In genomic region chr20:642398-643174, GRCh38 we compare ENCODE assay signal across 1 cellular context.
TF ChIP-seq lines count a peak whose summit lies in the region.

No MANE protein-coding gene starts in this region.

TF ChIP-seq in endothelial cell of umbilical vein, 7 proteins besides CTCF, POLR2A, EP300 and RAD21:
- TF ChIP-seq MYC (IDR thresholded peaks at IDR 0.05; ENCODE audit: low read depth, low read length) (no peak), POLR2AphosphoS5 (IDR thresholded peaks at IDR 0.05; ENCODE audit: insufficient read depth, low read depth, low read length) (no peak), GATA2 (IDR thresholded peaks at IDR 0.05; ENCODE audit: insufficient read depth, insufficient read length, low read depth, low read length) (no peak), MAX (IDR thresholded peaks at IDR 0.05; ENCODE audit: insufficient read depth, insufficient read length) (no peak), FOS (IDR thresholded peaks at IDR 0.05; ENCODE audit: borderline replicate concordance, insufficient read depth, low read length) (no peak), JUN (IDR thresholded peaks at IDR 0.05; ENCODE audit: borderline replicate concordance, insufficient read depth, insufficient read length, low read depth) (no peak), EZH2 (IDR thresholded peaks at IDR 0.05; ENCODE audit: borderline replicate concordance, low read depth, low read length, severe bottlenecking) (no peak)
